1 cellular context compared by ENCODE assay signal in the genomic region with DNA sequence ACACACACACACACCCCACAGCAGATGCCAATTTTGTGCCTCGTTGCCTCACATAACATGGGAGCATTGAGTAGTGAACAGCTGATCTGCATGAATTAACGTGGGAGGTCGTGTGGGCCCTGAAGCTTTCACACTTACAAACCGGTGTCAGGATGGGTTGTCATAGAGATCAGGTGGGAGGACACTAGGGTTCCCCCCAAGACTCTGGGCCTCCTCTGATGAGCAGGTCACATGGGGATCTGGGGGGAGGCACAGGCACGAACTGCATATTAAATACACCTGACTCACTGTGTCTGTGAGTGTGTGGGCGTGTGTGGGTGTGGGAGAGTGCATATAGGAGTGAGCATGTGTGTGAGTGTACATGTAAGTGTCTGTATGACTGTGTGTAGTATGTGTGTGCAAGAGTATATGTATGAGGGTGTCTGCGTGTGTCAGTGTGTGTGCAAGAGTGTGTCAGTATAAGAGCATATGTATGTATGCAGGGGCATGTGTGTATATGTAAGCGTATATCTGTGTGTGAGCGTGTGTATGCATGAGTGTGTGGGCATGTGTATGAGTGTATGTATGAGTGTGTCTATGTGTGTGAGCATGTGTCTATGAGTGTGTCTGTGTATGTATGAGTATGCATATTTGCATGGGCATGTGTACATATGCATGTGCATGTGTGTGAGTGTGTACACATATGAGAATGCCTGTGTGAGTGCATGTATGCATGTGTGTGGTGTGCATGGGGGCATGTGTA.
TF ChIP-seq lines count a peak whose summit lies in the region.

No MANE protein-coding gene starts in this region.

TF ChIP-seq in GM23338, 12 proteins besides CTCF, POLR2A, EP300 and RAD21 (continued from another document):
- TF ChIP-seq, protein P1, sequence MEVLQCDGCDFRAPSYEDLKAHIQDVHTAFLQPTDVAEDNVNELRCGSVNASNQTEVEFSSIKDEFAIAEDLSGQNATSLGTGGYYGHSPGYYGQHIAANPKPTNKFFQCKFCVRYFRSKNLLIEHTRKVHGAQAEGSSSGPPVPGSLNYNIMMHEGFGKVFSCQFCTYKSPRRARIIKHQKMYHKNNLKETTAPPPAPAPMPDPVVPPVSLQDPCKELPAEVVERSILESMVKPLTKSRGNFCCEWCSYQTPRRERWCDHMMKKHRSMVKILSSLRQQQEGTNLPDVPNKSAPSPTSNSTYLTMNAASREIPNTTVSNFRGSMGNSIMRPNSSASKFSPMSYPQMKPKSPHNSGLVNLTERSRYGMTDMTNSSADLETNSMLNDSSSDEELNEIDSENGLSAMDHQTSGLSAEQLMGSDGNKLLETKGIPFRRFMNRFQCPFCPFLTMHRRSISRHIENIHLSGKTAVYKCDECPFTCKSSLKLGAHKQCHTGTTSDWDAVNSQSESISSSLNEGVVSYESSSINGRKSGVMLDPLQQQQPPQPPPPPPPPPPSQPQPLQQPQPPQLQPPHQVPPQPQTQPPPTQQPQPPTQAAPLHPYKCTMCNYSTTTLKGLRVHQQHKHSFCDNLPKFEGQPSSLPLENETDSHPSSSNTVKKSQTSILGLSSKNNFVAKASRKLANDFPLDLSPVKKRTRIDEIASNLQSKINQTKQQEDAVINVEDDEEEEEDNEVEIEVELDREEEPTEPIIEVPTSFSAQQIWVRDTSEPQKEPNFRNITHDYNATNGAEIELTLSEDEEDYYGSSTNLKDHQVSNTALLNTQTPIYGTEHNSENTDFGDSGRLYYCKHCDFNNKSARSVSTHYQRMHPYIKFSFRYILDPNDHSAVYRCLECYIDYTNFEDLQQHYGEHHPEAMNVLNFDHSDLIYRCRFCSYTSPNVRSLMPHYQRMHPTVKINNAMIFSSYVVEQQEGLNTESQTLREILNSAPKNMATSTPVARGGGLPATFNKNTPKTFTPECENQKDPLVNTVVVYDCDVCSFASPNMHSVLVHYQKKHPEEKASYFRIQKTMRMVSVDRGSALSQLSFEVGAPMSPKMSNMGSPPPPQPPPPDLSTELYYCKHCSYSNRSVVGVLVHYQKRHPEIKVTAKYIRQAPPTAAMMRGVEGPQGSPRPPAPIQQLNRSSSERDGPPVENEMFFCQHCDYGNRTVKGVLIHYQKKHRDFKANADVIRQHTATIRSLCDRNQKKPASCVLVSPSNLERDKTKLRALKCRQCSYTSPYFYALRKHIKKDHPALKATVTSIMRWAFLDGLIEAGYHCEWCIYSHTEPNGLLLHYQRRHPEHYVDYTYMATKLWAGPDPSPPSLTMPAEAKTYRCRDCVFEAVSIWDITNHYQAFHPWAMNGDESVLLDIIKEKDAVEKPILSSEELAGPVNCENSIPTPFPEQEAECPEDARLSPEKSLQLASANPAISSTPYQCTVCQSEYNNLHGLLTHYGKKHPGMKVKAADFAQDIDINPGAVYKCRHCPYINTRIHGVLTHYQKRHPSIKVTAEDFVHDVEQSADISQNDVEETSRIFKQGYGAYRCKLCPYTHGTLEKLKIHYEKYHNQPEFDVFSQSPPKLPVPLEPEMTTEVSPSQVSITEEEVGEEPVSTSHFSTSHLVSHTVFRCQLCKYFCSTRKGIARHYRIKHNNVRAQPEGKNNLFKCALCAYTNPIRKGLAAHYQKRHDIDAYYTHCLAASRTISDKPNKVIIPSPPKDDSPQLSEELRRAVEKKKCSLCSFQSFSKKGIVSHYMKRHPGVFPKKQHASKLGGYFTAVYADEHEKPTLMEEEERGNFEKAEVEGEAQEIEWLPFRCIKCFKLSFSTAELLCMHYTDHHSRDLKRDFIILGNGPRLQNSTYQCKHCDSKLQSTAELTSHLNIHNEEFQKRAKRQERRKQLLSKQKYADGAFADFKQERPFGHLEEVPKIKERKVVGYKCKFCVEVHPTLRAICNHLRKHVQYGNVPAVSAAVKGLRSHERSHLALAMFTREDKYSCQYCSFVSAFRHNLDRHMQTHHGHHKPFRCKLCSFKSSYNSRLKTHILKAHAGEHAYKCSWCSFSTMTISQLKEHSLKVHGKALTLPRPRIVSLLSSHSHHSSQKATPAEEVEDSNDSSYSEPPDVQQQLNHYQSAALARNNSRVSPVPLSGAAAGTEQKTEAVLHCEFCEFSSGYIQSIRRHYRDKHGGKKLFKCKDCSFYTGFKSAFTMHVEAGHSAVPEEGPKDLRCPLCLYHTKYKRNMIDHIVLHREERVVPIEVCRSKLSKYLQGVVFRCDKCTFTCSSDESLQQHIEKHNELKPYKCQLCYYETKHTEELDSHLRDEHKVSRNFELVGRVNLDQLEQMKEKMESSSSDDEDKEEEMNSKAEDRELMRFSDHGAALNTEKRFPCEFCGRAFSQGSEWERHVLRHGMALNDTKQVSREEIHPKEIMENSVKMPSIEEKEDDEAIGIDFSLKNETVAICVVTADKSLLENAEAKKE (CRISPR knock-in tag; IDR thresholded peaks at IDR 0.05) = no peak
- no peak for TF ChIP-seq NANOG (IDR thresholded peaks at IDR 0.05; ENCODE audit: borderline replicate concordance)
- no peak for TF ChIP-seq STAT1 (IDR thresholded peaks at IDR 0.05; ENCODE audit: unreplicated experiment)
- TF ChIP-seq, protein P2, sequence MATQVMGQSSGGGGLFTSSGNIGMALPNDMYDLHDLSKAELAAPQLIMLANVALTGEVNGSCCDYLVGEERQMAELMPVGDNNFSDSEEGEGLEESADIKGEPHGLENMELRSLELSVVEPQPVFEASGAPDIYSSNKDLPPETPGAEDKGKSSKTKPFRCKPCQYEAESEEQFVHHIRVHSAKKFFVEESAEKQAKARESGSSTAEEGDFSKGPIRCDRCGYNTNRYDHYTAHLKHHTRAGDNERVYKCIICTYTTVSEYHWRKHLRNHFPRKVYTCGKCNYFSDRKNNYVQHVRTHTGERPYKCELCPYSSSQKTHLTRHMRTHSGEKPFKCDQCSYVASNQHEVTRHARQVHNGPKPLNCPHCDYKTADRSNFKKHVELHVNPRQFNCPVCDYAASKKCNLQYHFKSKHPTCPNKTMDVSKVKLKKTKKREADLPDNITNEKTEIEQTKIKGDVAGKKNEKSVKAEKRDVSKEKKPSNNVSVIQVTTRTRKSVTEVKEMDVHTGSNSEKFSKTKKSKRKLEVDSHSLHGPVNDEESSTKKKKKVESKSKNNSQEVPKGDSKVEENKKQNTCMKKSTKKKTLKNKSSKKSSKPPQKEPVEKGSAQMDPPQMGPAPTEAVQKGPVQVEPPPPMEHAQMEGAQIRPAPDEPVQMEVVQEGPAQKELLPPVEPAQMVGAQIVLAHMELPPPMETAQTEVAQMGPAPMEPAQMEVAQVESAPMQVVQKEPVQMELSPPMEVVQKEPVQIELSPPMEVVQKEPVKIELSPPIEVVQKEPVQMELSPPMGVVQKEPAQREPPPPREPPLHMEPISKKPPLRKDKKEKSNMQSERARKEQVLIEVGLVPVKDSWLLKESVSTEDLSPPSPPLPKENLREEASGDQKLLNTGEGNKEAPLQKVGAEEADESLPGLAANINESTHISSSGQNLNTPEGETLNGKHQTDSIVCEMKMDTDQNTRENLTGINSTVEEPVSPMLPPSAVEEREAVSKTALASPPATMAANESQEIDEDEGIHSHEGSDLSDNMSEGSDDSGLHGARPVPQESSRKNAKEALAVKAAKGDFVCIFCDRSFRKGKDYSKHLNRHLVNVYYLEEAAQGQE (IDR thresholded peaks at IDR 0.05; ENCODE audit: unreplicated experiment) = no peak
- TF ChIP-seq, protein P3, sequence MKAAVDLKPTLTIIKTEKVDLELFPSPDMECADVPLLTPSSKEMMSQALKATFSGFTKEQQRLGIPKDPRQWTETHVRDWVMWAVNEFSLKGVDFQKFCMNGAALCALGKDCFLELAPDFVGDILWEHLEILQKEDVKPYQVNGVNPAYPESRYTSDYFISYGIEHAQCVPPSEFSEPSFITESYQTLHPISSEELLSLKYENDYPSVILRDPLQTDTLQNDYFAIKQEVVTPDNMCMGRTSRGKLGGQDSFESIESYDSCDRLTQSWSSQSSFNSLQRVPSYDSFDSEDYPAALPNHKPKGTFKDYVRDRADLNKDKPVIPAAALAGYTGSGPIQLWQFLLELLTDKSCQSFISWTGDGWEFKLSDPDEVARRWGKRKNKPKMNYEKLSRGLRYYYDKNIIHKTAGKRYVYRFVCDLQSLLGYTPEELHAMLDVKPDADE (IDR thresholded peaks at IDR 0.05) = no peak
- no peak for TF ChIP-seq CREB1 (CRISPR knock-in tag; IDR thresholded peaks at IDR 0.05; ENCODE audit: low read depth)
- TF ChIP-seq POLR2AphosphoS5 (IDR thresholded peaks at IDR 0.05; ENCODE audit: low read depth) = no peak
- no peak for TF ChIP-seq ZNF114 (CRISPR knock-in tag; IDR thresholded peaks at IDR 0.05)
- no peak for TF ChIP-seq ZNF331 (CRISPR knock-in tag; IDR thresholded peaks at IDR 0.05; ENCODE audit: low read depth)
